In genomic region chrX:63350979-63351616, GRCh38 we compare ENCODE assay signal across 1 cellular context.
TF ChIP-seq lines count a peak whose summit lies in the region.

Gene SPIN4, minus strand, starts transcription at chrX:63351332. Its CDS starts 513 bp downstream, at chrX:63350819.

TF ChIP-seq in PFSK-1, 5 proteins besides CTCF, POLR2A, EP300 and RAD21 (continued from another document):
- no peak for TF ChIP-seq REST (IDR thresholded peaks at IDR 0.05; ENCODE audit: insufficient read depth in 1 of 2, low read depth in 2 of 2, low read length in 2 of 2)
- no peak for TF ChIP-seq TAF1 (IDR thresholded peaks at IDR 0.05; ENCODE audit: borderline replicate concordance, insufficient read depth, low read length)
